Comparison of ENCODE assay signal across 29 cellular contexts in genomic region chr1:78683079-78683478, GRCh38.
"Had no signal": no experiment of that assay in that cellular context is flagged by ENCODE, and none has a peak within 500 bp of the region (broad histone marks: within the 10 kb centered on the region; RNA-seq: fewer than 3 reads in every experiment).

No MANE protein-coding gene starts in this region.

- H3K36me3 Mint-ChIP-seq: mesothelial cell of epicardium; naive B cell; natural killer cell; neural progenitor cell; stimulated activated effector memory CD8-positive, alpha-beta T cell treated with anti-CD3 and anti-CD28 coated beads, Interleukin-12 subunit alpha, Interleukin-12 subunit beta, amount 100 ng/mL, for 72 hours had no signal

- H3K27ac ChIP-seq: left ventricle myocardium inferior, neural progenitor cell, neutrophil, parathyroid adenoma, psoas muscle, right atrium auricular region, skin epidermis, suprapubic skin, thoracic aorta, tibial artery, upper lobe of right lung, uterus had no signal

- H3K4me1 ChIP-seq: left ventricle myocardium inferior, neural progenitor cell, parathyroid adenoma, psoas muscle, right atrium auricular region, suprapubic skin, tibial artery, upper lobe of right lung, uterus had no signal

- H3K9me3 Mint-ChIP-seq: mesothelial cell of epicardium; natural killer cell; nephron progenitor cell; neural progenitor cell; stimulated activated effector memory CD8-positive, alpha-beta T cell treated with anti-CD3 and anti-CD28 coated beads, Interleukin-12 subunit alpha, Interleukin-12 subunit beta, amount 100 ng/mL, for 72 hours; stimulated activated naive CD8-positive, alpha-beta T cell treated with anti-CD3 and anti-CD28 coated beads, Interleukin-15, Interleukin-2, amounts not matched to agents 100 ng/mL and 50 ng/mL, for 24 hours had no signal

- H3K4me3 ChIP-seq: left ventricle myocardium inferior, lung, neural progenitor cell, psoas muscle, right atrium auricular region, skin epidermis, suprapubic skin, thoracic aorta, tibial artery, upper lobe of right lung, uterus had no signal

- H3K9me3 ChIP-seq: left ventricle myocardium inferior, neutrophil, psoas muscle, right atrium auricular region, suprapubic skin, thoracic aorta, tibial artery, upper lobe of right lung, uterus had no signal

- DNase-seq: hippocampal formation; left ventricle myocardium inferior; mesendoderm; naive B cell; natural killer cell; nephron progenitor cell; occipital lobe; psoas muscle; stimulated activated CD4-positive, alpha-beta T cell treated with anti-CD3 and anti-CD28 coated beads, Interleukin-12 subunit alpha, Interleukin-12 subunit beta, amount 100 ng/mL, for 4 hours; stimulated activated CD4-positive, alpha-beta T cell treated with anti-CD3 and anti-CD28 coated beads, Interleukin-15, amount 100 ng/mL, for 24 hours; stimulated activated CD4-positive, alpha-beta T cell treated with anti-CD3 and anti-CD28 coated beads, Interleukin-4, amount 100 ng/mL, for 24 hours; stimulated activated naive CD4-positive, alpha-beta T cell; tibial artery; trophoblast cell; upper lobe of right lung; uterus had no signal

- H3K36me3 ChIP-seq: left ventricle myocardium inferior, neural progenitor cell, neutrophil, right atrium auricular region, suprapubic skin, thoracic aorta, tibial artery, upper lobe of right lung, uterus had no signal

- H3K4me3 Mint-ChIP-seq: mesothelial cell of epicardium; naive B cell; natural killer cell; nephron progenitor cell; neural progenitor cell; stimulated activated effector memory CD8-positive, alpha-beta T cell treated with anti-CD3 and anti-CD28 coated beads, Interleukin-12 subunit alpha, Interleukin-12 subunit beta, amount 100 ng/mL, for 72 hours; stimulated activated naive CD8-positive, alpha-beta T cell treated with anti-CD3 and anti-CD28 coated beads, Interleukin-15, Interleukin-2, amounts not matched to agents 100 ng/mL and 50 ng/mL, for 24 hours had no signal

- H3K27ac Mint-ChIP-seq: mesothelial cell of epicardium; naive B cell; natural killer cell; nephron progenitor cell; neural progenitor cell; stimulated activated effector memory CD8-positive, alpha-beta T cell treated with anti-CD3 and anti-CD28 coated beads, Interleukin-12 subunit alpha, Interleukin-12 subunit beta, amount 100 ng/mL, for 72 hours; stimulated activated naive CD8-positive, alpha-beta T cell treated with anti-CD3 and anti-CD28 coated beads, Interleukin-15, Interleukin-2, amounts not matched to agents 100 ng/mL and 50 ng/mL, for 24 hours had no signal

- H3K4me1 Mint-ChIP-seq: mesothelial cell of epicardium; nephron progenitor cell; neural progenitor cell; stimulated activated effector memory CD8-positive, alpha-beta T cell treated with anti-CD3 and anti-CD28 coated beads, Interleukin-12 subunit alpha, Interleukin-12 subunit beta, amount 100 ng/mL, for 72 hours had no signal

- FAIRE-seq: keratinocyte had no signal

- ATAC-seq: natural killer cell; psoas muscle; sciatic nerve; stimulated activated effector memory CD8-positive, alpha-beta T cell treated with anti-CD3 and anti-CD28 coated beads, Interleukin-12 subunit alpha, Interleukin-12 subunit beta, amount 100 ng/mL, for 72 hours; upper lobe of right lung had no signal

- H3K27me3 ChIP-seq: neural progenitor cell, right atrium auricular region, suprapubic skin, tibial artery, upper lobe of right lung, uterus had no signal
